ENCODE assay signal across 8 cellular contexts in genomic region chr2:15939854-15940660, GRCh38. TPM values are rescaled to one million over a fixed set of nuclear protein-coding genes. Genes with fewer than 3 reads are reported as not detected.
DNase-seq lines count a peak whose midpoint lies in the region; ATAC-seq and TF ChIP-seq lines count a peak whose summit lies in the region.

Gene MYCN, plus strand, starts transcription at chr2:15940550. Its CDS starts 1,515 bp downstream, at chr2:15942065.

- H3K9me3 Mint-ChIP-seq in activated CD4-positive, alpha-beta T cell treated with anti-CD3 and anti-CD28 coated beads, Interleukin-2, amount 10 ng/mL, durations not matched to agents 24 days and 14 days, result no peaks in the 10 kb centered on the region
- no peaks in the 10 kb centered on the region for H3K9me3 Mint-ChIP-seq in endothelial cell (ENCODE audit: unreplicated experiment)

- intact Hi-C loops in activated CD4-positive, alpha-beta T cell treated with anti-CD3 and anti-CD28 coated beads, Interleukin-2, amount 10 ng/mL, durations not matched to agents 24 days and 14 days (cut with micrococcal nuclease), result loop anchor here (1.0 to 10.0 kb wide), 4 partner anchors 202 to 815 kb away; no protein-coding TSS in a partner anchor

- peaks cover 65% of the 10 kb centered on the region for H3K27me3 Mint-ChIP-seq in activated CD4-positive, alpha-beta T cell treated with anti-CD3 and anti-CD28 coated beads, Interleukin-2, amount 10 ng/mL, durations not matched to agents 24 days and 14 days
- peaks cover 4% of the 10 kb centered on the region for H3K27me3 Mint-ChIP-seq in endothelial cell (ENCODE audit: unreplicated experiment)

- ATAC-seq in GM21423 (IDR thresholded peaks at IDR 0.05; ENCODE audit: unreplicated experiment), result peak; percentile 8
- ATAC-seq in stimulated activated naive CD8-positive, alpha-beta T cell treated with anti-CD3 and anti-CD28 coated beads, Interleukin-15, Interleukin-2, amounts not matched to agents 100 U/mL and 50 U/mL, for 24 hours, result peak; percentile 29

- DNase-seq in C1 segment of cervical spinal cord (lab: John Stamatoyannopoulos, UW) (peak in 13 of 14 donors; percentile 24 to 83 (median 68)), NCI-H1694 (lab: John Stamatoyannopoulos, UW) (peak; percentile 99), endothelial cell (ENCODE audit: low spot score) (peak; percentile 42), mesenteric fat pad (ENCODE audit: low spot score) (peak; percentile 90), GF-D8 (lab: John Stamatoyannopoulos, UW) (no peak)
- peak; percentile 56 for DNase-seq in activated CD4-positive, alpha-beta T cell treated with anti-CD3 and anti-CD28 coated beads, Interleukin-2, amount 10 ng/mL, durations not matched to agents 24 days and 14 days
- peak; percentile 69 for DNase-seq in stimulated activated naive CD8-positive, alpha-beta T cell treated with anti-CD3 and anti-CD28 coated beads, Interleukin-15, Interleukin-2, amounts not matched to agents 100 U/mL and 50 U/mL, for 24 hours

- H3K4me1 Mint-ChIP-seq in activated CD4-positive, alpha-beta T cell treated with anti-CD3 and anti-CD28 coated beads, Interleukin-2, amount 10 ng/mL, durations not matched to agents 24 days and 14 days, result peaks cover 2% of the 10 kb centered on the region
- H3K4me1 Mint-ChIP-seq in endothelial cell (ENCODE audit: unreplicated experiment), result peaks cover 7% of the 10 kb centered on the region

- no peaks in the 10 kb centered on the region for H3K36me3 Mint-ChIP-seq in activated CD4-positive, alpha-beta T cell treated with anti-CD3 and anti-CD28 coated beads, Interleukin-2, amount 10 ng/mL, durations not matched to agents 24 days and 14 days (ENCODE audit: low read depth)
- no peaks in the 10 kb centered on the region for H3K36me3 Mint-ChIP-seq in endothelial cell (ENCODE audit: low read depth, unreplicated experiment)

- H3K4me3 Mint-ChIP-seq in activated CD4-positive, alpha-beta T cell treated with anti-CD3 and anti-CD28 coated beads, Interleukin-2, amount 10 ng/mL, durations not matched to agents 24 days and 14 days, result peak within 1 kb of the TSS; percentile 58
- peak within 1 kb of the TSS; percentile 90 for H3K4me3 Mint-ChIP-seq in endothelial cell (ENCODE audit: unreplicated experiment)

- no peak within 1 kb of the TSS for H3K27ac Mint-ChIP-seq in activated CD4-positive, alpha-beta T cell treated with anti-CD3 and anti-CD28 coated beads, Interleukin-2, amount 10 ng/mL, durations not matched to agents 24 days and 14 days
- H3K27ac Mint-ChIP-seq in endothelial cell (ENCODE audit: unreplicated experiment), result no peak within 1 kb of the TSS

- peak; percentile 61 for TF ChIP-seq CTCF in endothelial cell (IDR thresholded peaks at IDR 0.05; ENCODE audit: unreplicated experiment)

RNA-seq across cellular contexts. Expression of gene MYCN, which starts in this region (rescaled TPM):
- total RNA-seq in activated CD4-positive, alpha-beta T cell treated with anti-CD3 and anti-CD28 coated beads, Interleukin-2, amount 10 ng/mL, durations not matched to agents 24 days and 14 days, result 0.12 TPM in 1 of 2 replicates, not detected in the other
- 8.5 TPM for total RNA-seq in endothelial cell (ENCODE audit: unreplicated experiment)
- total RNA-seq in mesenteric fat pad, result 0.29 TPM

Comparison
In these comparisons a context has a peak if more than half of its experiments do, and no peak if none do; other contexts are left out.
1. Peak in DNase-seq in activated CD4-positive, alpha-beta T cell treated with anti-CD3 and anti-CD28 coated beads, Interleukin-2, amount 10 ng/mL, durations not matched to agents 24 days and 14 days; RNA of the gene not detected or under 1 TPM.
2. Peak in DNase-seq in mesenteric fat pad; RNA of the gene not detected or under 1 TPM.